1 cellular context compared by ENCODE assay signal in genomic region chr13:36999054-36999927, GRCh38.
TF ChIP-seq lines count a peak whose summit lies in the region.

A gene with protein sequence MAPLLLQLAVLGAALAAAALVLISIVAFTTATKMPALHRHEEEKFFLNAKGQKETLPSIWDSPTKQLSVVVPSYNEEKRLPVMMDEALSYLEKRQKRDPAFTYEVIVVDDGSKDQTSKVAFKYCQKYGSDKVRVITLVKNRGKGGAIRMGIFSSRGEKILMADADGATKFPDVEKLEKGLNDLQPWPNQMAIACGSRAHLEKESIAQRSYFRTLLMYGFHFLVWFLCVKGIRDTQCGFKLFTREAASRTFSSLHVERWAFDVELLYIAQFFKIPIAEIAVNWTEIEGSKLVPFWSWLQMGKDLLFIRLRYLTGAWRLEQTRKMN (minus strand): TSS chr13:36999340. CDS start chr13:36999300, 40 bp downstream.

TF ChIP-seq in HepG2, 621 proteins besides CTCF, POLR2A, EP300 and RAD21 (continued from another document and continues in another):
- TF ChIP-seq, protein P1, sequence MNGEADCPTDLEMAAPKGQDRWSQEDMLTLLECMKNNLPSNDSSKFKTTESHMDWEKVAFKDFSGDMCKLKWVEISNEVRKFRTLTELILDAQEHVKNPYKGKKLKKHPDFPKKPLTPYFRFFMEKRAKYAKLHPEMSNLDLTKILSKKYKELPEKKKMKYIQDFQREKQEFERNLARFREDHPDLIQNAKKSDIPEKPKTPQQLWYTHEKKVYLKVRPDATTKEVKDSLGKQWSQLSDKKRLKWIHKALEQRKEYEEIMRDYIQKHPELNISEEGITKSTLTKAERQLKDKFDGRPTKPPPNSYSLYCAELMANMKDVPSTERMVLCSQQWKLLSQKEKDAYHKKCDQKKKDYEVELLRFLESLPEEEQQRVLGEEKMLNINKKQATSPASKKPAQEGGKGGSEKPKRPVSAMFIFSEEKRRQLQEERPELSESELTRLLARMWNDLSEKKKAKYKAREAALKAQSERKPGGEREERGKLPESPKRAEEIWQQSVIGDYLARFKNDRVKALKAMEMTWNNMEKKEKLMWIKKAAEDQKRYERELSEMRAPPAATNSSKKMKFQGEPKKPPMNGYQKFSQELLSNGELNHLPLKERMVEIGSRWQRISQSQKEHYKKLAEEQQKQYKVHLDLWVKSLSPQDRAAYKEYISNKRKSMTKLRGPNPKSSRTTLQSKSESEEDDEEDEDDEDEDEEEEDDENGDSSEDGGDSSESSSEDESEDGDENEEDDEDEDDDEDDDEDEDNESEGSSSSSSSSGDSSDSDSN (CRISPR knock-in tag; IDR thresholded peaks at IDR 0.05) = peak; percentile 75
- TF ChIP-seq ZSCAN22 (CRISPR knock-in tag; IDR thresholded peaks at IDR 0.05) = no peak
- no peak for TF ChIP-seq DPF2 (CRISPR knock-in tag; IDR thresholded peaks at IDR 0.05; ENCODE audit: borderline replicate concordance, low read depth)
- peak; percentile 81 for TF ChIP-seq MED1 (CRISPR knock-in tag; IDR thresholded peaks at IDR 0.05)
- TF ChIP-seq, protein P2, sequence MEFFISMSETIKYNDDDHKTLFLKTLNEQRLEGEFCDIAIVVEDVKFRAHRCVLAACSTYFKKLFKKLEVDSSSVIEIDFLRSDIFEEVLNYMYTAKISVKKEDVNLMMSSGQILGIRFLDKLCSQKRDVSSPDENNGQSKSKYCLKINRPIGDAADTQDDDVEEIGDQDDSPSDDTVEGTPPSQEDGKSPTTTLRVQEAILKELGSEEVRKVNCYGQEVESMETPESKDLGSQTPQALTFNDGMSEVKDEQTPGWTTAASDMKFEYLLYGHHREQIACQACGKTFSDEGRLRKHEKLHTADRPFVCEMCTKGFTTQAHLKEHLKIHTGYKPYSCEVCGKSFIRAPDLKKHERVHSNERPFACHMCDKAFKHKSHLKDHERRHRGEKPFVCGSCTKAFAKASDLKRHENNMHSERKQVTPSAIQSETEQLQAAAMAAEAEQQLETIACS (CRISPR knock-in tag; IDR thresholded peaks at IDR 0.05) = peak; percentile 89
- no peak for TF ChIP-seq ZNF432 (CRISPR knock-in tag; IDR thresholded peaks at IDR 0.05; ENCODE audit: borderline replicate concordance)
- TF ChIP-seq ZNF691 (CRISPR knock-in tag; IDR thresholded peaks at IDR 0.05; ENCODE audit: borderline replicate concordance, low read depth) = 0 out of 2 replicates have a peak, but pooled peaks have one; percentile 75
- no peak for TF ChIP-seq NFIB (CRISPR knock-in tag; IDR thresholded peaks at IDR 0.05; ENCODE audit: borderline replicate concordance)
- TF ChIP-seq, protein P3, sequence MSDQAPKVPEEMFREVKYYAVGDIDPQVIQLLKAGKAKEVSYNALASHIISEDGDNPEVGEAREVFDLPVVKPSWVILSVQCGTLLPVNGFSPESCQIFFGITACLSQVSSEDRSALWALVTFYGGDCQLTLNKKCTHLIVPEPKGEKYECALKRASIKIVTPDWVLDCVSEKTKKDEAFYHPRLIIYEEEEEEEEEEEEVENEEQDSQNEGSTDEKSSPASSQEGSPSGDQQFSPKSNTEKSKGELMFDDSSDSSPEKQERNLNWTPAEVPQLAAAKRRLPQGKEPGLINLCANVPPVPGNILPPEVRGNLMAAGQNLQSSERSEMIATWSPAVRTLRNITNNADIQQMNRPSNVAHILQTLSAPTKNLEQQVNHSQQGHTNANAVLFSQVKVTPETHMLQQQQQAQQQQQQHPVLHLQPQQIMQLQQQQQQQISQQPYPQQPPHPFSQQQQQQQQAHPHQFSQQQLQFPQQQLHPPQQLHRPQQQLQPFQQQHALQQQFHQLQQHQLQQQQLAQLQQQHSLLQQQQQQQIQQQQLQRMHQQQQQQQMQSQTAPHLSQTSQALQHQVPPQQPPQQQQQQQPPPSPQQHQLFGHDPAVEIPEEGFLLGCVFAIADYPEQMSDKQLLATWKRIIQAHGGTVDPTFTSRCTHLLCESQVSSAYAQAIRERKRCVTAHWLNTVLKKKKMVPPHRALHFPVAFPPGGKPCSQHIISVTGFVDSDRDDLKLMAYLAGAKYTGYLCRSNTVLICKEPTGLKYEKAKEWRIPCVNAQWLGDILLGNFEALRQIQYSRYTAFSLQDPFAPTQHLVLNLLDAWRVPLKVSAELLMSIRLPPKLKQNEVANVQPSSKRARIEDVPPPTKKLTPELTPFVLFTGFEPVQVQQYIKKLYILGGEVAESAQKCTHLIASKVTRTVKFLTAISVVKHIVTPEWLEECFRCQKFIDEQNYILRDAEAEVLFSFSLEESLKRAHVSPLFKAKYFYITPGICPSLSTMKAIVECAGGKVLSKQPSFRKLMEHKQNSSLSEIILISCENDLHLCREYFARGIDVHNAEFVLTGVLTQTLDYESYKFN (CRISPR knock-in tag; conservative IDR thresholded peaks at IDR 0.05) = peak; percentile 31; the same call in 1 of the 2 replicates
- TF ChIP-seq ZNF770 (CRISPR knock-in tag; IDR thresholded peaks at IDR 0.05) = peak; percentile 19; the same call in 1 of the 2 replicates
- TF ChIP-seq CEBPZ (IDR thresholded peaks at IDR 0.05; ENCODE audit: low read length) = no peak
- no peak for TF ChIP-seq ZNF644 (CRISPR knock-in tag; IDR thresholded peaks at IDR 0.05; ENCODE audit: low read depth)
- no peak for TF ChIP-seq ZKSCAN1 (IDR thresholded peaks at IDR 0.05; ENCODE audit: low read length)
- TF ChIP-seq ZNF552 (CRISPR knock-in tag; IDR thresholded peaks at IDR 0.05; ENCODE audit: borderline replicate concordance) = no peak
- peak; percentile 49; the same call in 1 of the 2 replicates for TF ChIP-seq ZBTB44 (CRISPR knock-in tag; IDR thresholded peaks at IDR 0.05)
- no peak for TF ChIP-seq ATRX (CRISPR knock-in tag; IDR thresholded peaks at IDR 0.05; ENCODE audit: borderline replicate concordance)
- peak; percentile 88 for TF ChIP-seq SAP130 (CRISPR knock-in tag; IDR thresholded peaks at IDR 0.05; ENCODE audit: low read depth)
- no peak for TF ChIP-seq ZNF383 (CRISPR knock-in tag; IDR thresholded peaks at IDR 0.05; ENCODE audit: borderline replicate concordance)
- TF ChIP-seq ZNF121 (CRISPR knock-in tag; IDR thresholded peaks at IDR 0.05) = no peak
- TF ChIP-seq ZSCAN29 (CRISPR knock-in tag; conservative IDR thresholded peaks at IDR 0.05) = no peak
- no peak for TF ChIP-seq ZNF720 (CRISPR knock-in tag; IDR thresholded peaks at IDR 0.05)
- TF ChIP-seq ZNF614 (CRISPR knock-in tag; IDR thresholded peaks at IDR 0.05; ENCODE audit: borderline replicate concordance) = peak; percentile 49; the same call in 1 of the 2 replicates
- no peak for TF ChIP-seq ETS1 (CRISPR knock-in tag; IDR thresholded peaks at IDR 0.05)
- TF ChIP-seq RXRA (CRISPR knock-in tag; IDR thresholded peaks at IDR 0.05) = no peak
- TF ChIP-seq ZSCAN21 (CRISPR knock-in tag; IDR thresholded peaks at IDR 0.05; ENCODE audit: borderline replicate concordance) = peak; percentile 91
- no peak; the same call in 1 of the 2 replicates for TF ChIP-seq ZNF280B (CRISPR knock-in tag; IDR thresholded peaks at IDR 0.05; ENCODE audit: borderline replicate concordance)
- TF ChIP-seq GFI1 (CRISPR knock-in tag; IDR thresholded peaks at IDR 0.05; ENCODE audit: borderline replicate concordance) = no peak
- TF ChIP-seq TBP (CRISPR knock-in tag; IDR thresholded peaks at IDR 0.05) = no peak
- TF ChIP-seq, protein P4, sequence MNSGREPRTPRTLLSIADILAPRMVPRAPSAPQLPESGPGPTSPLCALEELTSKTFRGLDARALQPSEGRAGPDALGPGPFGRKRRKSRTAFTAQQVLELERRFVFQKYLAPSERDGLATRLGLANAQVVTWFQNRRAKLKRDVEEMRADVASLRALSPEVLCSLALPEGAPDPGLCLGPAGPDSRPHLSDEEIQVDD (CRISPR knock-in tag; IDR thresholded peaks at IDR 0.05; ENCODE audit: borderline replicate concordance) = peak; percentile 52; the same call in 1 of the 2 replicates
- TF ChIP-seq, protein P5, sequence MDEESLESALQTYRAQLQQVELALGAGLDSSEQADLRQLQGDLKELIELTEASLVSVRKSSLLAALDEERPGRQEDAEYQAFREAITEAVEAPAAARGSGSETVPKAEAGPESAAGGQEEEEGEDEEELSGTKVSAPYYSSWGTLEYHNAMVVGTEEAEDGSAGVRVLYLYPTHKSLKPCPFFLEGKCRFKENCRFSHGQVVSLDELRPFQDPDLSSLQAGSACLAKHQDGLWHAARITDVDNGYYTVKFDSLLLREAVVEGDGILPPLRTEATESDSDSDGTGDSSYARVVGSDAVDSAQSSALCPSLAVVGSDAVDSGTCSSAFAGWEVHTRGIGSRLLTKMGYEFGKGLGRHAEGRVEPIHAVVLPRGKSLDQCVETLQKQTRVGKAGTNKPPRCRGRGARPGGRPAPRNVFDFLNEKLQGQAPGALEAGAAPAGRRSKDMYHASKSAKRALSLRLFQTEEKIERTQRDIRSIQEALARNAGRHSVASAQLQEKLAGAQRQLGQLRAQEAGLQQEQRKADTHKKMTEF (CRISPR knock-in tag; IDR thresholded peaks at IDR 0.05) = peak; percentile 28; the same call in 1 of the 2 replicates
- TF ChIP-seq CHCHD3 (CRISPR knock-in tag; IDR thresholded peaks at IDR 0.05) = no peak
- no peak for TF ChIP-seq PRMT3 (CRISPR knock-in tag; IDR thresholded peaks at IDR 0.05; ENCODE audit: borderline replicate concordance, low read depth)
- no peak for TF ChIP-seq ZNF501 (CRISPR knock-in tag; IDR thresholded peaks at IDR 0.05)
- TF ChIP-seq KAT8 (CRISPR knock-in tag; IDR thresholded peaks at IDR 0.05) = peak; percentile 49; the same call in 1 of the 2 replicates
